6 cellular contexts compared by ENCODE assay signal in genomic region chr6:18208778-18209177, GRCh38. TPM values are rescaled to one million over a fixed set of nuclear protein-coding genes. Genes with fewer than 3 reads are reported as not detected.
DNase-seq lines count a peak whose midpoint lies in the region; ATAC-seq, FAIRE-seq and TF ChIP-seq lines count a peak whose summit lies in the region.
"Not testable (repeated sequence)": the region's sequence is repeated elsewhere in the genome, so short reads cannot be mapped to it uniquely, and the experiment has no call there.

No MANE protein-coding gene starts in this region.

- not testable (repeated sequence) for H3K4me3 ChIP-seq in HEK293 (ENCODE audit: low read depth, low read length); K562; muscle layer of colon (ENCODE audit: low read depth in 1 of 2, low read length in 2 of 2); stomach smooth muscle (ENCODE audit: low read length in 2 of 2); thyroid gland (replicated peaks in 1 of 3)

- CTCF ChIA-PET in HEK293 (lab: Yijun Ruan, JAX), result interaction anchor here (0.7 to 1.0 kb wide), 2 partner anchors 52 to 187 kb away, joined by 3 read pairs; no protein-coding TSS in a partner anchor
- CTCF ChIA-PET in K562 (lab: Yijun Ruan, JAX; ENCODE audit: low intra/inter-chr PET ratio), result not testable (repeated sequence)

- BruUV-seq in K562 (replicated peaks; lab: Mats Ljungman, UMichigan), result not testable (repeated sequence)

- H3K9me3 ChIP-seq in HEK293 (ENCODE audit: control insufficient read depth, insufficient read depth, low read depth, low read length); K562 (replicated peaks; ENCODE audit: control insufficient read depth, insufficient read depth, low read depth, low read length); muscle layer of colon (ENCODE audit: low read length); stomach smooth muscle (ENCODE audit: control insufficient read depth in 2 of 2, low read length in 2 of 2); thyroid gland: not testable (repeated sequence)

- not testable (repeated sequence) for H3K27ac ChIP-seq in HEK293 (ENCODE audit: extremely low read depth, low read depth, low read length); K562 (ENCODE audit: extremely low read depth, low read depth, low read length)
- peak overlapping the region; percentile 40 for H3K27ac ChIP-seq in muscle layer of colon (ENCODE audit: low read depth, low read length)
- H3K27ac ChIP-seq in stomach smooth muscle (ENCODE audit: low read length), result peak overlapping the region; percentile 60
- H3K27ac ChIP-seq in thyroid gland, result peak overlapping the region; percentile 90 to 97 (median 91)

- not testable (repeated sequence) for TF ChIP-seq RAD21 in K562 (CRISPR knock-in tag; conservative IDR thresholded peaks at IDR 0.05 in 1 of 2, IDR thresholded peaks at IDR 0.05 in 1 of 2)

- not testable (repeated sequence) for TF ChIP-seq EP300 in K562 (IDR thresholded peaks at IDR 0.05; ENCODE audit: low read length)

- H3K9me1 ChIP-seq in K562 (ENCODE audit: control insufficient read depth, insufficient read depth, low read length), result not testable (repeated sequence)

- DNase-seq in K562 (ENCODE audit: extremely low read depth in 1 of 4, low spot score in 3 of 4); thyroid gland: not testable (repeated sequence)

- H3K79me2 ChIP-seq in K562 (ENCODE audit: control insufficient read depth, insufficient read depth, low read length), result not testable (repeated sequence)

- not testable (repeated sequence) for H3K9ac ChIP-seq in K562 (ENCODE audit: insufficient read depth in 1 of 2, low read depth in 2 of 2, low read length in 2 of 2); muscle layer of colon (ENCODE audit: low read length); stomach smooth muscle (ENCODE audit: low read length in 2 of 2)

- not testable (repeated sequence) for H2AFZ ChIP-seq in K562 (ENCODE audit: low read depth, low read length)

- intact Hi-C loops in K562 (cut with micrococcal nuclease); thyroid gland (cut with DNase I): not testable (repeated sequence)

- TF ChIP-seq CTCF in HEK293 (tag by site-specific recombination; IDR thresholded peaks at IDR 0.05); K562 (IDR thresholded peaks at IDR 0.05 in 2 of 3, conservative IDR thresholded peaks at IDR 0.05 in 1 of 3; ENCODE audit: insufficient read depth in 2 of 3, low read depth in 1 of 3, low read length in 3 of 3); thyroid gland (IDR thresholded peaks at IDR 0.05): not testable (repeated sequence)

- H3K27me3 ChIP-seq in K562 (ENCODE audit: control insufficient read depth in 2 of 2, insufficient read depth in 2 of 2, low read length in 2 of 2); muscle layer of colon (ENCODE audit: control insufficient read depth in 1 of 2, insufficient read depth in 2 of 2, low read length in 2 of 2); stomach smooth muscle (ENCODE audit: control insufficient read depth in 1 of 2, insufficient read depth in 2 of 2, low read length in 2 of 2); thyroid gland: not testable (repeated sequence)

- H3K4me2 ChIP-seq in K562 (ENCODE audit: insufficient read depth, low read length), result not testable (repeated sequence)

- WGBS in K562 (ENCODE audit: insufficient coverage, low coverage, missing lambda C conversion rate), result 96% methylated on average over 5 of the region's 9 CpGs
- WGBS in thyroid gland, 2 donors, result 92 to 95% methylated on average over 9 of the region's 9 CpGs

- TF ChIP-seq POLR2A in K562 (conservative IDR thresholded peaks at IDR 0.05); thyroid gland (IDR thresholded peaks at IDR 0.05): not testable (repeated sequence)

- H4K20me1 ChIP-seq in K562 (replicated peaks; ENCODE audit: control insufficient read depth, insufficient read depth, low read length), result not testable (repeated sequence)

- in situ Hi-C loops in K562 (cut with MboI), result not testable (repeated sequence)

- H3K36me3 ChIP-seq in HEK293 (ENCODE audit: control insufficient read depth in 2 of 2, insufficient read depth in 1 of 2, low read length in 2 of 2); muscle layer of colon (ENCODE audit: insufficient read depth, low read length); stomach smooth muscle (ENCODE audit: control insufficient read depth in 2 of 2, insufficient read depth in 2 of 2, low read length in 2 of 2); thyroid gland: not testable (repeated sequence)
- peaks cover 35% of the 10 kb centered on the region; the same call in 2 of the 3 replicates for H3K36me3 ChIP-seq in K562 (ENCODE audit: control insufficient read depth, insufficient read depth, low read length)

- ATAC-seq in K562, result not testable (repeated sequence)

- H3K4me1 ChIP-seq in HEK293 (ENCODE audit: control insufficient read depth, insufficient read depth, low read length); K562 (replicated peaks in 1 of 2; ENCODE audit: control insufficient read depth in 2 of 2, insufficient read depth in 2 of 2, low read length in 2 of 2): not testable (repeated sequence)
- H3K4me1 ChIP-seq in muscle layer of colon (ENCODE audit: insufficient read depth, low read length) (peaks cover 15% of the 10 kb centered on the region), stomach smooth muscle (ENCODE audit: control insufficient read depth, insufficient read depth, low read length) (peaks cover 18% of the 10 kb centered on the region), thyroid gland (peaks cover 58 to 59% of the 10 kb centered on the region in 2 donors)

- POLR2A ChIA-PET in HEK293 (lab: Yijun Ruan, JAX), result not testable (repeated sequence)
- POLR2A ChIA-PET in K562 (lab: Yijun Ruan, JAX), result interaction anchor here (1.1 kb wide), 1 partner anchor 14 kb away, joined by 3 read pairs; no protein-coding TSS in a partner anchor

- not testable (repeated sequence) for FAIRE-seq in K562 (lab: Jason Lieb, UNC)
- FAIRE-seq in islet of Langerhans (lab: Jason Lieb, UNC), result peak; percentile 76

RNA-seq across cellular contexts. Expression of gene KDM1B, which starts 53.6 kb away (rescaled TPM):
- 27.5 and 41.4 TPM in 2 replicates for total RNA-seq in K562 (2011; cell fraction: chromatin; rRNA removed; ENCODE audit: low replicate concordance)
- total RNA-seq in K562 (2011; cell fraction: nucleolus; rRNA removed), result 13.7 and 14.7 TPM in 2 replicates
- 23.5 and 27.9 TPM in 2 replicates for total RNA-seq in K562 (2011; cell fraction: nucleoplasm; rRNA removed)
- total RNA-seq in K562 (2014; rRNA removed) (24.6 and 29.1 TPM in 2 replicates), K562 (2014; rRNA removed; fragmentation: Illumina TruSeq; extraction: Trizol) (35.1 and 36.3 TPM in 2 replicates), K562 (2015; rRNA removed; fragmentation: Illumina TruSeq; extraction: Trizol) (37.5 and 38.7 TPM in 2 replicates), K562 (2021) (43.0 and 47.4 TPM in 2 replicates), thyroid gland (10 to 100 TPM; 46.2 to 89.5 (median 70.8) TPM)
- polyA plus RNA-seq in K562 (2011; rRNA removed) (40.5 and 58.9 TPM in 2 replicates), K562 (2014; fragmentation: Illumina TruSeq; extraction: Trizol) (34.9 and 46.1 TPM in 2 replicates), K562 (2014; fragmentation: Nextera tagmentation; extraction: Ambion mirVana) (1 to 10 TPM; 1.4 to 1.7 TPM), K562 (2014; rRNA removed) (29.0 and 33.8 TPM in 2 replicates)
- polyA plus RNA-seq in K562 (2011; cell fraction: cytosol; rRNA removed), result 32.8 and 37.0 TPM in 2 replicates
- polyA plus RNA-seq in K562 (2011; cell fraction: nucleus; rRNA removed), result 20.4 and 20.6 TPM in 2 replicates
- 40.5 and 40.6 TPM in 2 replicates for polyA plus RNA-seq in K562 (2012)
- polyA minus RNA-seq in K562 (2011; rRNA and poly(A)+ RNA removed), result 92.3 and 93.1 TPM in 2 replicates
- polyA minus RNA-seq in K562 (2011; cell fraction: cytosol; rRNA and poly(A)+ RNA removed), result 33.8 and 36.1 TPM in 2 replicates
- 13.2 and 20.1 TPM in 2 replicates for polyA minus RNA-seq in K562 (2011; cell fraction: nucleus; rRNA and poly(A)+ RNA removed)

RNA-seq across cellular contexts. Expression of gene TPMT, which starts 53.9 kb away (rescaled TPM):
- 8.8 and 14.9 TPM in 2 replicates for total RNA-seq in K562 (2011; cell fraction: chromatin; rRNA removed; ENCODE audit: low replicate concordance)
- total RNA-seq in K562 (2011; cell fraction: nucleolus; rRNA removed), result 6.3 and 6.7 TPM in 2 replicates
- 9.2 and 12.9 TPM in 2 replicates for total RNA-seq in K562 (2011; cell fraction: nucleoplasm; rRNA removed)
- total RNA-seq in K562 (2014; rRNA removed) (26.1 and 26.2 TPM in 2 replicates), K562 (2014; rRNA removed; fragmentation: Illumina TruSeq; extraction: Trizol) (48.0 and 52.2 TPM in 2 replicates), K562 (2015; rRNA removed; fragmentation: Illumina TruSeq; extraction: Trizol) (43.7 and 46.5 TPM in 2 replicates), K562 (2021) (24.2 and 24.5 TPM in 2 replicates), thyroid gland (100 to 1,000 TPM in 3 of 4 donors, 10 to 100 TPM in 1; 76.7 to 142 (median 113) TPM)
- polyA plus RNA-seq in K562 (2011; rRNA removed) (42.7 and 67.4 TPM in 2 replicates), K562 (2014; fragmentation: Illumina TruSeq; extraction: Trizol) (41.6 and 51.6 TPM in 2 replicates), K562 (2014; fragmentation: Nextera tagmentation; extraction: Ambion mirVana) (10 to 100 TPM; 43.8 to 48.0 TPM), K562 (2014; rRNA removed) (35.9 and 42.6 TPM in 2 replicates)
- 20.1 and 30.5 TPM in 2 replicates for polyA plus RNA-seq in K562 (2011; cell fraction: cytosol; rRNA removed)
- polyA plus RNA-seq in K562 (2011; cell fraction: nucleus; rRNA removed), result 5.7 and 9.6 TPM in 2 replicates
- polyA plus RNA-seq in K562 (2012), result 36.9 and 50.3 TPM in 2 replicates
- 41.8 and 46.2 TPM in 2 replicates for polyA minus RNA-seq in K562 (2011; rRNA and poly(A)+ RNA removed)
- 7.1 and 14.4 TPM in 2 replicates for polyA minus RNA-seq in K562 (2011; cell fraction: cytosol; rRNA and poly(A)+ RNA removed)
- polyA minus RNA-seq in K562 (2011; cell fraction: nucleus; rRNA and poly(A)+ RNA removed), result 3.6 and 6.4 TPM in 2 replicates

RNA-seq across cellular contexts. Expression of gene DEK, which starts 55.6 kb away (rescaled TPM):
- total RNA-seq in K562 (2011; cell fraction: chromatin; rRNA removed; ENCODE audit: low replicate concordance), result 21.2 and 110 TPM in 2 replicates
- 20.5 and 22.8 TPM in 2 replicates for total RNA-seq in K562 (2011; cell fraction: nucleolus; rRNA removed)
- 31.5 and 48.7 TPM in 2 replicates for total RNA-seq in K562 (2011; cell fraction: nucleoplasm; rRNA removed)
- 284 and 338 TPM in 2 replicates for total RNA-seq in K562 (2014; rRNA removed)
- total RNA-seq in K562 (2014; rRNA removed; fragmentation: Illumina TruSeq; extraction: Trizol), result 239 and 276 TPM in 2 replicates
- 293 and 306 TPM in 2 replicates for total RNA-seq in K562 (2015; rRNA removed; fragmentation: Illumina TruSeq; extraction: Trizol)
- 171 and 181 TPM in 2 replicates for total RNA-seq in K562 (2021)
- 104 and 155 TPM in 2 replicates for polyA plus RNA-seq in K562 (2011; rRNA removed)
- 17.2 and 34.6 TPM in 2 replicates for polyA plus RNA-seq in K562 (2011; cell fraction: cytosol; rRNA removed)
- polyA plus RNA-seq in K562 (2011; cell fraction: nucleus; rRNA removed), result 25.4 and 30.2 TPM in 2 replicates
- 131 and 141 TPM in 2 replicates for polyA plus RNA-seq in K562 (2012)
- polyA plus RNA-seq in K562 (2014; fragmentation: Illumina TruSeq; extraction: Trizol), result 205 and 279 TPM in 2 replicates
- 10 to 100 TPM; 82.3 to 87.3 TPM for polyA plus RNA-seq in K562 (2014; fragmentation: Nextera tagmentation; extraction: Ambion mirVana)
- polyA plus RNA-seq in K562 (2014; rRNA removed), result 160 and 184 TPM in 2 replicates
- polyA minus RNA-seq in K562 (2011; rRNA and poly(A)+ RNA removed), result 72.9 and 76.0 TPM in 2 replicates
- 70.9 and 74.1 TPM in 2 replicates for polyA minus RNA-seq in K562 (2011; cell fraction: cytosol; rRNA and poly(A)+ RNA removed)
- 34.7 and 48.3 TPM in 2 replicates for polyA minus RNA-seq in K562 (2011; cell fraction: nucleus; rRNA and poly(A)+ RNA removed)
- total RNA-seq in thyroid gland, result 100 to 1,000 TPM; 165 to 211 (median 207) TPM
